In genomic region chr3:57746156-57747125, GRCh38 we compare ENCODE assay signal across 1 cellular context.
TF ChIP-seq lines count a peak whose summit lies in the region.

No MANE protein-coding gene starts in this region.

TF ChIP-seq in HepG2, 621 proteins besides CTCF, POLR2A, EP300 and RAD21:
- TF ChIP-seq, protein P1, sequence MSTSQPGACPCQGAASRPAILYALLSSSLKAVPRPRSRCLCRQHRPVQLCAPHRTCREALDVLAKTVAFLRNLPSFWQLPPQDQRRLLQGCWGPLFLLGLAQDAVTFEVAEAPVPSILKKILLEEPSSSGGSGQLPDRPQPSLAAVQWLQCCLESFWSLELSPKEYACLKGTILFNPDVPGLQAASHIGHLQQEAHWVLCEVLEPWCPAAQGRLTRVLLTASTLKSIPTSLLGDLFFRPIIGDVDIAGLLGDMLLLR (CRISPR knock-in tag; IDR thresholded peaks at IDR 0.05): no peak
- TF ChIP-seq TFAP4 (IDR thresholded peaks at IDR 0.05; ENCODE audit: borderline replicate concordance, low read depth): peak; percentile 70; the same call in 1 of the 2 replicates
- peak; percentile 62 for TF ChIP-seq BCL6 (CRISPR knock-in tag; IDR thresholded peaks at IDR 0.05)
